ENCODE assay signal across 12 cellular contexts in the genomic region with DNA sequence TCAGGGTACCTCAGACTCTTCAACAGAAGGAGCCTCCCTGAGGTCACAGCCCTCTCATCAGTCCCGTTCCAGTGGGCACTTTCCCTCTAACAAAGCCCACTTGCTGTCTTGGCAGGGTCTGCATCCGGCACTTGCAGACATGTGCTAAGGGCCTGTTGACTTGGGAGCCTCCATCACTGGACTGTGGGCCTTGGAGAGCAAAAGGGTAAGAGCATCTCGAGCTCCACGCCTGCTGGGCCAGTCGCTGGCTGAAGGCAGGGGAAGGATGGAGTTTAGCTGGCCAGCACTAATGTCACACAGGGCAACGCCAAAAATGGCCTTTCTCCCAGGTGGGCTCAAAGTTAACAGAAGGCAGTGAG. TPM values are rescaled to one million over a fixed set of nuclear protein-coding genes. Genes with fewer than 3 reads are reported as not detected.
DNase-seq lines count a peak whose midpoint lies in the region; ATAC-seq and TF ChIP-seq lines count a peak whose summit lies in the region.
"Had no signal": no experiment of that assay in that cellular context is flagged by ENCODE, and none has a peak within 500 bp of the region (broad histone marks: within the 10 kb centered on the region; RNA-seq: fewer than 3 reads in every experiment).

No MANE protein-coding gene starts in this region.

- H3K36me3 Mint-ChIP-seq in WTC11 (peaks cover 17% of the 10 kb centered on the region), glutamatergic neuron (ENCODE audit: unreplicated experiment) (no peaks in the 10 kb centered on the region), progenitor cell of endocrine pancreas (ENCODE audit: insufficient read depth) (peaks cover 9% of the 10 kb centered on the region)

- ATAC-seq in WTC11 (no peak), GM21576 (IDR thresholded peaks at IDR 0.05; ENCODE audit: unreplicated experiment) (no peak), HG02798 (IDR thresholded peaks at IDR 0.05; ENCODE audit: poor library complexity, unreplicated experiment) (no peak)

- peaks cover 37% of the 10 kb centered on the region for H3K4me1 Mint-ChIP-seq in WTC11
- peaks cover 14% of the 10 kb centered on the region for H3K4me1 Mint-ChIP-seq in glutamatergic neuron (ENCODE audit: low read depth, unreplicated experiment)
- peaks cover 16% of the 10 kb centered on the region for H3K4me1 Mint-ChIP-seq in progenitor cell of endocrine pancreas (ENCODE audit: low read depth)

- H3K4me3 ChIP-seq in MG63, result no peak overlapping the region
- H3K4me3 ChIP-seq: HAP-1, thyroid gland had no signal

- H3K9me3 ChIP-seq in MG63, result no peaks in the 10 kb centered on the region
- H3K9me3 ChIP-seq: HAP-1, right atrium auricular region, thyroid gland had no signal

- H3K36me3 ChIP-seq in MG63, result peaks cover 21% of the 10 kb centered on the region

- H3K27me3 Mint-ChIP-seq in WTC11 (ENCODE audit: low read depth), result no peaks in the 10 kb centered on the region; the same call in 1 of the 2 replicates
- peaks cover 11% of the 10 kb centered on the region for H3K27me3 Mint-ChIP-seq in glutamatergic neuron (ENCODE audit: unreplicated experiment)
- peaks cover 12% of the 10 kb centered on the region for H3K27me3 Mint-ChIP-seq in progenitor cell of endocrine pancreas

- TF ChIP-seq CTCF in WTC11 (IDR thresholded peaks at IDR 0.05) (no peak), glutamatergic neuron (IDR thresholded peaks at IDR 0.05; ENCODE audit: partially characterized antibody, unreplicated experiment) (no peak), progenitor cell of endocrine pancreas (IDR thresholded peaks at IDR 0.05; ENCODE audit: unreplicated experiment) (no peak)

- no peaks in the 10 kb centered on the region for H3K27me3 ChIP-seq in MG63
- H3K27me3 ChIP-seq: right atrium auricular region, thyroid gland had no signal

- POLR2A ChIA-PET in WTC11 (lab: Charles Lee), result interaction anchor here (1.2 kb wide), 1 partner anchor 317 kb away, joined by 3 read pairs; no protein-coding TSS in a partner anchor

- DNase-seq in DMS53 (lab: John Stamatoyannopoulos, UW) (peak; percentile 32), DMS53 treated with DMSO at 0.1 percent for 48 hours (lab: John Stamatoyannopoulos, UW; ENCODE audit: unreplicated experiment) (no peak), WTC11 (ENCODE audit: low spot score) (no peak), glutamatergic neuron (peak; percentile 26), progenitor cell of endocrine pancreas (ENCODE audit: low spot score, unreplicated experiment) (no peak), MG63 (no peak)
- DNase-seq: NCI-H2029 treated with DMSO at 0.1 percent for 48 hours had no signal

- no peaks in the 10 kb centered on the region for H3K9me3 Mint-ChIP-seq in WTC11
- peaks cover 5% of the 10 kb centered on the region for H3K9me3 Mint-ChIP-seq in glutamatergic neuron (ENCODE audit: unreplicated experiment)
- H3K9me3 Mint-ChIP-seq in progenitor cell of endocrine pancreas (ENCODE audit: low read depth), result no peaks in the 10 kb centered on the region

- peak overlapping the region; percentile 85 for H3K4me3 Mint-ChIP-seq in WTC11
- H3K4me3 Mint-ChIP-seq in glutamatergic neuron (ENCODE audit: unreplicated experiment), result peak overlapping the region; percentile 84
- H3K4me3 Mint-ChIP-seq in progenitor cell of endocrine pancreas (ENCODE audit: low read depth), result peak overlapping the region; percentile 69

- CTCF ChIA-PET in WTC11 (lab: Charles Lee), result interaction anchor here (0.5 to 3.4 kb wide), 8 partner anchors 8 to 259 kb away, joined by 3 to 22 read pairs (median 4); a partner anchor contains a TSS

- H3K27ac Mint-ChIP-seq in WTC11, result peak overlapping the region; percentile 73
- H3K27ac Mint-ChIP-seq in glutamatergic neuron (ENCODE audit: unreplicated experiment), result peak overlapping the region; percentile 81
- H3K27ac Mint-ChIP-seq in progenitor cell of endocrine pancreas, result peak overlapping the region; percentile 95

TF ChIP-seq in WTC11, 78 proteins besides CTCF, POLR2A, EP300 and RAD21:
- 0 out of 2 replicates have a peak, but pooled peaks have one; percentile 9 for TF ChIP-seq ZNF121 (CRISPR knock-in tag; IDR thresholded peaks at IDR 0.05)
- TF ChIP-seq, protein P1, sequence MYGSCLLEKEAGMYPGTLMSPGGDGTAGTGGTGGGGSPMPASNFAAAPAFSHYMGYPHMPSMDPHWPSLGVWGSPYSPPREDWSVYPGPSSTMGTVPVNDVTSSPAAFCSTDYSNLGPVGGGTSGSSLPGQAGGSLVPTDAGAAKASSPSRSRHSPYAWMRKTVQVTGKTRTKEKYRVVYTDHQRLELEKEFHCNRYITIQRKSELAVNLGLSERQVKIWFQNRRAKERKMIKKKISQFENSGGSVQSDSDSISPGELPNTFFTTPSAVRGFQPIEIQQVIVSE (CRISPR knock-in tag; IDR thresholded peaks at IDR 0.05; ENCODE audit: borderline replicate concordance), result no peak

RNA-seq across cellular contexts. Expression of a gene that starts 2.2 kb away (rescaled TPM):
- total RNA-seq in WTC11 (2021) (144 to 153 TPM (median 148 TPM) in 3 replicates), glutamatergic neuron (ENCODE audit: unreplicated experiment) (151 TPM), progenitor cell of endocrine pancreas (168 and 178 TPM in 2 replicates)
- total RNA-seq in MG63 (2014; rRNA removed; shearing (Covaris generic); ENCODE audit: low replicate concordance), result 30.9 and 43.8 TPM in 2 replicates

RNA-seq across cellular contexts. Expression of a gene that starts 44.6 kb away (rescaled TPM):
- total RNA-seq in WTC11 (2021), result 108 to 122 TPM (median 111 TPM) in 3 replicates
- 5.2 TPM for total RNA-seq in glutamatergic neuron (ENCODE audit: unreplicated experiment)
- 244 and 258 TPM in 2 replicates for total RNA-seq in progenitor cell of endocrine pancreas
- 51.3 and 96.6 TPM in 2 replicates for total RNA-seq in MG63 (2014; rRNA removed; shearing (Covaris generic); ENCODE audit: low replicate concordance)

Comparison
In these comparisons a context has a peak if more than half of its experiments do, and no peak if none do; other contexts are left out.
1. DNase-seq: peak in DMS53 (single experiment) and glutamatergic neuron (single experiment); none in DMS53 treated with DMSO at 0.1 percent for 48 hours (single experiment), WTC11 (single experiment), progenitor cell of endocrine pancreas (single experiment) and MG63 (single experiment).
2. Peak in every context shown above with its lines, with median percentiles within 50 percentile points of each other: H3K27ac Mint-ChIP-seq and H3K4me3 Mint-ChIP-seq.